14 cellular contexts compared by ENCODE assay signal in the genomic region with DNA sequence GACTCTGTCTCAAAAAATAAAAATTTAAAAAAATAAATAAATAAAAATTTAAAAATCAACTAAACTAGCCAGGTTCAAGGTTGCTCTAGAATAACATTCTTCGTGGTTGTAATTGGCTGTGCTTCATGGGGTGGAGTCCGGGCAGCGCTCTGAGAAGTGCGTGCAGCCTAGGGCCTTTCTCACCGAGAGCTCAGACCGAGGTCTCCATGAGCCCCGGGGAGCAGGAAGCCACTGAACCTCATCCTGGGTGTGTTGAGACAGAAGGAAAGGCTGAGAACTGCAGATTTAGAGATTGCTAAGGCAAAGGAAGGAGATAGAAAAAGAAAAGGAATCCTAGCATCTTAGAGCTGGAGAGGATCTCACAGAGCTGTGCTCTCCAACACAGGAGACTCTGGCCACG. TPM values are rescaled to one million over a fixed set of nuclear protein-coding genes. Genes with fewer than 3 reads are reported as not detected.
DNase-seq lines count a peak whose midpoint lies in the region; ATAC-seq and TF ChIP-seq lines count a peak whose summit lies in the region.
"Had no signal": no experiment of that assay in that cellular context is flagged by ENCODE, and none has a peak within 500 bp of the region (broad histone marks: within the 10 kb centered on the region; RNA-seq: fewer than 3 reads in every experiment).

No MANE protein-coding gene starts in this region.

- H3K36me3 Mint-ChIP-seq in T-helper 17 cell (ENCODE audit: low read depth) (peaks cover 4% of the 10 kb centered on the region), neural crest cell (ENCODE audit: low read depth) (no peaks in the 10 kb centered on the region)
- H3K36me3 Mint-ChIP-seq in activated T-helper 2 cell treated with anti-CD3 and anti-CD28 coated beads, Interferon-gamma antibody, Interleukin-2, Interleukin-4, amounts not matched to agents 10 μg/mL and 5 μg/mL and 100 μg/mL, durations not matched to agents 14 hours and 24 hours and 36 hours (ENCODE audit: low read depth): peaks cover 61% of the 10 kb centered on the region

- H3K27me3 Mint-ChIP-seq in T-helper 17 cell (no peaks in the 10 kb centered on the region), neural crest cell (ENCODE audit: low read depth) (no peaks in the 10 kb centered on the region)
- H3K27me3 Mint-ChIP-seq in activated T-helper 2 cell treated with anti-CD3 and anti-CD28 coated beads, Interferon-gamma antibody, Interleukin-2, Interleukin-4, amounts not matched to agents 10 μg/mL and 5 μg/mL and 100 μg/mL, durations not matched to agents 14 hours and 24 hours and 36 hours (ENCODE audit: low read depth): no peaks in the 10 kb centered on the region

- H3K9ac ChIP-seq in BLaER1: no peak overlapping the region

- DNase-seq in T-helper 17 cell (peak in 2 of 3 donors; percentile 33 to 36), neural crest cell (ENCODE audit: low read depth, low spot score) (no peak), NCI-H1048 (lab: John Stamatoyannopoulos, UW) (no peak), NCI-H187 (lab: John Stamatoyannopoulos, UW) (no peak)
- peak; percentile 64 for DNase-seq in activated T-helper 2 cell treated with anti-CD3 and anti-CD28 coated beads, Interferon-gamma antibody, Interleukin-2, Interleukin-4, amounts not matched to agents 10 μg/mL and 5 μg/mL and 100 μg/mL, durations not matched to agents 14 hours and 24 hours and 36 hours (ENCODE audit: low spot score)
- DNase-seq: activated CD8-positive, alpha-beta memory T cell treated with anti-CD3 and anti-CD28 coated beads, Interleukin-2, amount 50 U/mL, for 48 hours; H7; heart right ventricle; MV-4-11; NCI-H446; PC-3 had no signal

- H3K9me3 Mint-ChIP-seq in activated T-helper 2 cell treated with anti-CD3 and anti-CD28 coated beads, Interferon-gamma antibody, Interleukin-2, Interleukin-4, amounts not matched to agents 10 μg/mL and 5 μg/mL and 100 μg/mL, durations not matched to agents 14 hours and 24 hours and 36 hours: no peaks in the 10 kb centered on the region
- no peaks in the 10 kb centered on the region for H3K9me3 Mint-ChIP-seq in neural crest cell

- H3K4me2 ChIP-seq in BLaER1: peak overlapping the region; percentile 74; the same call in 1 of the 2 replicates

- H3K4me3 Mint-ChIP-seq in T-helper 17 cell (peak overlapping the region; percentile 82), neural crest cell (no peak overlapping the region)
- peak overlapping the region; percentile 48 for H3K4me3 Mint-ChIP-seq in activated T-helper 2 cell treated with anti-CD3 and anti-CD28 coated beads, Interferon-gamma antibody, Interleukin-2, Interleukin-4, amounts not matched to agents 10 μg/mL and 5 μg/mL and 100 μg/mL, durations not matched to agents 14 hours and 24 hours and 36 hours (ENCODE audit: low read depth)

- no peak overlapping the region for H3K4me3 ChIP-seq in BLaER1
- H3K4me3 ChIP-seq: heart right ventricle had no signal

- no peak for TF ChIP-seq CTCF in neural crest cell (conservative IDR thresholded peaks at IDR 0.05)

- intact Hi-C loops in activated T-helper 2 cell treated with anti-CD3 and anti-CD28 coated beads, Interferon-gamma antibody, Interleukin-2, Interleukin-4, amounts not matched to agents 10 μg/mL and 5 μg/mL and 100 μg/mL, durations not matched to agents 14 hours and 24 hours and 36 hours (cut with micrococcal nuclease): loop anchor here (10.0 kb wide), 1 partner anchor 160 kb away; no protein-coding TSS in a partner anchor

- no peaks in the 10 kb centered on the region for H4K20me1 ChIP-seq in BLaER1

- ATAC-seq in T-helper 17 cell (peak; percentile 84), HG02763 (IDR thresholded peaks at IDR 0.05; ENCODE audit: unreplicated experiment) (no peak), GM21367 (IDR thresholded peaks at IDR 0.05; ENCODE audit: unreplicated experiment) (no peak)
- ATAC-seq: heart right ventricle, PC-3 had no signal

- H3K9me3 ChIP-seq in BLaER1 (no peaks in the 10 kb centered on the region), T-helper 17 cell (ENCODE audit: control insufficient read depth, low read length, poor library complexity, severe bottlenecking) (no peaks in the 10 kb centered on the region)
- H3K9me3 ChIP-seq: heart right ventricle had no signal

- peaks cover 66% of the 10 kb centered on the region for H3K36me3 ChIP-seq in BLaER1

- H3K4me1 Mint-ChIP-seq in T-helper 17 cell (peaks cover 39% of the 10 kb centered on the region), neural crest cell (no peaks in the 10 kb centered on the region)
- H3K4me1 Mint-ChIP-seq in activated T-helper 2 cell treated with anti-CD3 and anti-CD28 coated beads, Interferon-gamma antibody, Interleukin-2, Interleukin-4, amounts not matched to agents 10 μg/mL and 5 μg/mL and 100 μg/mL, durations not matched to agents 14 hours and 24 hours and 36 hours (ENCODE audit: low read depth): peaks cover 30% of the 10 kb centered on the region

- no peak overlapping the region; the same call in 1 of the 2 replicates for H3K27ac ChIP-seq in BLaER1

- H3K4me1 ChIP-seq in BLaER1: peaks cover 36% of the 10 kb centered on the region

- H3K27ac Mint-ChIP-seq in T-helper 17 cell (peak overlapping the region; percentile 88), neural crest cell (ENCODE audit: unreplicated experiment) (peak overlapping the region; percentile 66)
- peak overlapping the region; percentile 88 for H3K27ac Mint-ChIP-seq in activated T-helper 2 cell treated with anti-CD3 and anti-CD28 coated beads, Interferon-gamma antibody, Interleukin-2, Interleukin-4, amounts not matched to agents 10 μg/mL and 5 μg/mL and 100 μg/mL, durations not matched to agents 14 hours and 24 hours and 36 hours

- no peaks in the 10 kb centered on the region for H3K27me3 ChIP-seq in BLaER1
- H3K27me3 ChIP-seq: heart right ventricle had no signal

RNA-seq across cellular contexts. Expression of gene P2RX4, which starts 14.7 kb away (rescaled TPM):
- 10 to 100 TPM; 42.8 to 53.5 TPM for total RNA-seq in T-helper 17 cell
- total RNA-seq in activated T-helper 2 cell treated with anti-CD3 and anti-CD28 coated beads, Interferon-gamma antibody, Interleukin-2, Interleukin-4, amounts not matched to agents 10 μg/mL and 5 μg/mL and 100 μg/mL, durations not matched to agents 14 hours and 24 hours and 36 hours: 25.1 and 25.2 TPM in 2 replicates
- total RNA-seq in neural crest cell: 7.8 and 10.8 TPM in 2 replicates

Comparison
In these comparisons a context has a peak if more than half of its experiments do, and no peak if none do; other contexts are left out.
1. DNase-seq: peak in T-helper 17 cell (2 of 3) and activated T-helper 2 cell treated with anti-CD3 and anti-CD28 coated beads, Interferon-gamma antibody, Interleukin-2, Interleukin-4, amounts not matched to agents 10 μg/mL and 5 μg/mL and 100 μg/mL, durations not matched to agents 14 hours and 24 hours and 36 hours (single experiment); none in neural crest cell (single experiment), NCI-H1048 (single experiment) and NCI-H187 (0 of 2).
2. Peak in every context shown above with its lines, with median percentiles within 50 percentile points of each other: H3K27ac Mint-ChIP-seq.